Comparison of ENCODE assay signal across 2 cellular contexts in the genomic region with DNA sequence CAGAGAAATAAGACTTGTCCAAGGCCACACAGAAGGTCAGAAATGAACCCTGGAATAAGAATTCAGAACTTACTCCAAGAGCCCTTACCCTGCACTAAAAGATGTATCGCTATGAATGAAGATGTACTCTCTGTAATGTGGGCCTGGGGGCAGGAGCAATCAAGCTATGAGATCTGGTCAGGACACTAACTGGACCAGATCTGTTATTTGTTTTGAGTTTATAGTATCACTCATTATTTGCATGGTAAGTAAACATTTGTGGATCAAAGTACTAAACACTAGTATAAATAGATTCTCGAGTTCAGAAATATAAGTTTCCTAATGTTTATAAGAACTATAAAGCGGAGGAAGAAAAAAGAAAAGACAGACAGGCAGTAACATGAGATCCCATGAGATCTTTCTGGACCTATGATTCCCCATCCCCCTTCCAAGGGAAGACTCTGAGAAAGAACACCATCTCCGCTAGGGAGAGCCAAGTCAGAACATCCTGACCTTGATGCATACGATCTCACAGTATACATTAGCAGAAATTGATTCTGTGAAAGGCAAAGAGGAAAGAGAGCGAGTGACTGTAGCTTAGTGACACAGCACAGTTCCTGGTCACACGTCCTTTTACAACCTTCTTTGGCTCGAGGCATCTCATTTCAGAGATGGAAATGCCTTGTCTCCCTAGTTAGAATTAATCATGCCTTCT.
TF ChIP-seq lines count a peak whose summit lies in the region.

No MANE protein-coding gene starts in this region.

TF ChIP-seq in GM12878, 131 proteins besides CTCF, POLR2A, EP300 and RAD21:
- TF ChIP-seq, protein P1, sequence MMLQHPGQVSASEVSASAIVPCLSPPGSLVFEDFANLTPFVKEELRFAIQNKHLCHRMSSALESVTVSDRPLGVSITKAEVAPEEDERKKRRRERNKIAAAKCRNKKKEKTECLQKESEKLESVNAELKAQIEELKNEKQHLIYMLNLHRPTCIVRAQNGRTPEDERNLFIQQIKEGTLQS (IDR thresholded peaks at IDR 0.05; ENCODE audit: borderline replicate concordance, extremely low read depth, low read depth, low read length) = no peak
- TF ChIP-seq GABPA (IDR thresholded peaks at IDR 0.05; ENCODE audit: low read depth) (no peak), SMC3 (IDR thresholded peaks at IDR 0.05; ENCODE audit: borderline replicate concordance, low read length) (no peak), CREM (IDR thresholded peaks at IDR 0.05; ENCODE audit: low read depth) (no peak), PAX8 (IDR thresholded peaks at IDR 0.05) (no peak), CHD4 (IDR thresholded peaks at IDR 0.05) (no peak), SIX5 (IDR thresholded peaks at IDR 0.05; ENCODE audit: low read depth, low read length, severe bottlenecking) (no peak), NFXL1 (IDR thresholded peaks at IDR 0.05; ENCODE audit: borderline replicate concordance) (no peak)
- TF ChIP-seq, protein P2, sequence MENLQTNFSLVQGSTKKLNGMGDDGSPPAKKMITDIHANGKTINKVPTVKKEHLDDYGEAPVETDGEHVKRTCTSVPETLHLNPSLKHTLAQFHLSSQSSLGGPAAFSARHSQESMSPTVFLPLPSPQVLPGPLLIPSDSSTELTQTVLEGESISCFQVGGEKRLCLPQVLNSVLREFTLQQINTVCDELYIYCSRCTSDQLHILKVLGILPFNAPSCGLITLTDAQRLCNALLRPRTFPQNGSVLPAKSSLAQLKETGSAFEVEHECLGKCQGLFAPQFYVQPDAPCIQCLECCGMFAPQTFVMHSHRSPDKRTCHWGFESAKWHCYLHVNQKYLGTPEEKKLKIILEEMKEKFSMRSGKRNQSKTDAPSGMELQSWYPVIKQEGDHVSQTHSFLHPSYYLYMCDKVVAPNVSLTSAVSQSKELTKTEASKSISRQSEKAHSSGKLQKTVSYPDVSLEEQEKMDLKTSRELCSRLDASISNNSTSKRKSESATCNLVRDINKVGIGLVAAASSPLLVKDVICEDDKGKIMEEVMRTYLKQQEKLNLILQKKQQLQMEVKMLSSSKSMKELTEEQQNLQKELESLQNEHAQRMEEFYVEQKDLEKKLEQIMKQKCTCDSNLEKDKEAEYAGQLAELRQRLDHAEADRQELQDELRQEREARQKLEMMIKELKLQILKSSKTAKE (IDR thresholded peaks at IDR 0.05; ENCODE audit: low read depth, poor library complexity, severe bottlenecking) = no peak
- TF ChIP-seq, protein P3, sequence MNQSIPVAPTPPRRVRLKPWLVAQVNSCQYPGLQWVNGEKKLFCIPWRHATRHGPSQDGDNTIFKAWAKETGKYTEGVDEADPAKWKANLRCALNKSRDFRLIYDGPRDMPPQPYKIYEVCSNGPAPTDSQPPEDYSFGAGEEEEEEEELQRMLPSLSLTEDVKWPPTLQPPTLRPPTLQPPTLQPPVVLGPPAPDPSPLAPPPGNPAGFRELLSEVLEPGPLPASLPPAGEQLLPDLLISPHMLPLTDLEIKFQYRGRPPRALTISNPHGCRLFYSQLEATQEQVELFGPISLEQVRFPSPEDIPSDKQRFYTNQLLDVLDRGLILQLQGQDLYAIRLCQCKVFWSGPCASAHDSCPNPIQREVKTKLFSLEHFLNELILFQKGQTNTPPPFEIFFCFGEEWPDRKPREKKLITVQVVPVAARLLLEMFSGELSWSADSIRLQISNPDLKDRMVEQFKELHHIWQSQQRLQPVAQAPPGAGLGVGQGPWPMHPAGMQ (IDR thresholded peaks at IDR 0.05; ENCODE audit: borderline replicate concordance) = no peak
TF ChIP-seq in GM12878: peak in this region for 0.

TF ChIP-seq in liver, 16 proteins besides CTCF, POLR2A, EP300 and RAD21:
- TF ChIP-seq HNF4A (conservative IDR thresholded peaks at IDR 0.05) (peak; percentile 44 to 54), NR2F2 (IDR thresholded peaks at IDR 0.05) (no peak), SP1 (IDR thresholded peaks at IDR 0.05) (peak; percentile 20), JUND (IDR thresholded peaks at IDR 0.05) (peak in 1 of 2 donors; percentile 12)
